In the genomic region with DNA sequence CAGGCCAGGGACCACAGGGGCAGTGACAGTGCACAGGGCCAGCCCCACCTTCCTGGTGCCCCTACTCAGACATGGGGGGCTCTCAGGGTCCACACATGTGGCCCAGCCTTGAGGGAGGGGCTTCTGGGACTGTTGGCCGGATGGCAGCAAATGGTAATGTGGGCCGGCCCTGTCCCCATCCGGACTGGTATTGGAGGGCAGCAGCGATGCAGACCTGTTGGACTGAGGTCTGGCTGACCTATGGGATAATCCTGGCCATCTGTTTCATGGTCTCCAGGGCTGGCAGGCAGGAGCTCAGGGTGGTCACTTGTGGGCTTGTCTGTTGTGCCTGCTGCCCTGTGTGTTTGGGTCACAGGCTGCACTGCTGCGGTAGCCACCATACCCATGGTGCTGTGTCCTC, we compare ENCODE assay signal across 1 cellular context.
TF ChIP-seq lines count a peak whose summit lies in the region.

No MANE protein-coding gene starts in this region.

TF ChIP-seq in GM23338, 12 proteins besides CTCF, POLR2A, EP300 and RAD21 (continued from another document):
- TF ChIP-seq ZNF331 (CRISPR knock-in tag; IDR thresholded peaks at IDR 0.05; ENCODE audit: low read depth) (no peak), NANOG (IDR thresholded peaks at IDR 0.05; ENCODE audit: borderline replicate concordance) (no peak), STAT1 (IDR thresholded peaks at IDR 0.05; ENCODE audit: unreplicated experiment) (no peak), CREB1 (CRISPR knock-in tag; IDR thresholded peaks at IDR 0.05; ENCODE audit: low read depth) (no peak), ZNF114 (CRISPR knock-in tag; IDR thresholded peaks at IDR 0.05) (no peak), EZH2 (IDR thresholded peaks at IDR 0.05; ENCODE audit: low read depth, unreplicated experiment) (no peak), POLR2AphosphoS5 (IDR thresholded peaks at IDR 0.05; ENCODE audit: low read depth) (no peak)
- TF ChIP-seq, protein P1, sequence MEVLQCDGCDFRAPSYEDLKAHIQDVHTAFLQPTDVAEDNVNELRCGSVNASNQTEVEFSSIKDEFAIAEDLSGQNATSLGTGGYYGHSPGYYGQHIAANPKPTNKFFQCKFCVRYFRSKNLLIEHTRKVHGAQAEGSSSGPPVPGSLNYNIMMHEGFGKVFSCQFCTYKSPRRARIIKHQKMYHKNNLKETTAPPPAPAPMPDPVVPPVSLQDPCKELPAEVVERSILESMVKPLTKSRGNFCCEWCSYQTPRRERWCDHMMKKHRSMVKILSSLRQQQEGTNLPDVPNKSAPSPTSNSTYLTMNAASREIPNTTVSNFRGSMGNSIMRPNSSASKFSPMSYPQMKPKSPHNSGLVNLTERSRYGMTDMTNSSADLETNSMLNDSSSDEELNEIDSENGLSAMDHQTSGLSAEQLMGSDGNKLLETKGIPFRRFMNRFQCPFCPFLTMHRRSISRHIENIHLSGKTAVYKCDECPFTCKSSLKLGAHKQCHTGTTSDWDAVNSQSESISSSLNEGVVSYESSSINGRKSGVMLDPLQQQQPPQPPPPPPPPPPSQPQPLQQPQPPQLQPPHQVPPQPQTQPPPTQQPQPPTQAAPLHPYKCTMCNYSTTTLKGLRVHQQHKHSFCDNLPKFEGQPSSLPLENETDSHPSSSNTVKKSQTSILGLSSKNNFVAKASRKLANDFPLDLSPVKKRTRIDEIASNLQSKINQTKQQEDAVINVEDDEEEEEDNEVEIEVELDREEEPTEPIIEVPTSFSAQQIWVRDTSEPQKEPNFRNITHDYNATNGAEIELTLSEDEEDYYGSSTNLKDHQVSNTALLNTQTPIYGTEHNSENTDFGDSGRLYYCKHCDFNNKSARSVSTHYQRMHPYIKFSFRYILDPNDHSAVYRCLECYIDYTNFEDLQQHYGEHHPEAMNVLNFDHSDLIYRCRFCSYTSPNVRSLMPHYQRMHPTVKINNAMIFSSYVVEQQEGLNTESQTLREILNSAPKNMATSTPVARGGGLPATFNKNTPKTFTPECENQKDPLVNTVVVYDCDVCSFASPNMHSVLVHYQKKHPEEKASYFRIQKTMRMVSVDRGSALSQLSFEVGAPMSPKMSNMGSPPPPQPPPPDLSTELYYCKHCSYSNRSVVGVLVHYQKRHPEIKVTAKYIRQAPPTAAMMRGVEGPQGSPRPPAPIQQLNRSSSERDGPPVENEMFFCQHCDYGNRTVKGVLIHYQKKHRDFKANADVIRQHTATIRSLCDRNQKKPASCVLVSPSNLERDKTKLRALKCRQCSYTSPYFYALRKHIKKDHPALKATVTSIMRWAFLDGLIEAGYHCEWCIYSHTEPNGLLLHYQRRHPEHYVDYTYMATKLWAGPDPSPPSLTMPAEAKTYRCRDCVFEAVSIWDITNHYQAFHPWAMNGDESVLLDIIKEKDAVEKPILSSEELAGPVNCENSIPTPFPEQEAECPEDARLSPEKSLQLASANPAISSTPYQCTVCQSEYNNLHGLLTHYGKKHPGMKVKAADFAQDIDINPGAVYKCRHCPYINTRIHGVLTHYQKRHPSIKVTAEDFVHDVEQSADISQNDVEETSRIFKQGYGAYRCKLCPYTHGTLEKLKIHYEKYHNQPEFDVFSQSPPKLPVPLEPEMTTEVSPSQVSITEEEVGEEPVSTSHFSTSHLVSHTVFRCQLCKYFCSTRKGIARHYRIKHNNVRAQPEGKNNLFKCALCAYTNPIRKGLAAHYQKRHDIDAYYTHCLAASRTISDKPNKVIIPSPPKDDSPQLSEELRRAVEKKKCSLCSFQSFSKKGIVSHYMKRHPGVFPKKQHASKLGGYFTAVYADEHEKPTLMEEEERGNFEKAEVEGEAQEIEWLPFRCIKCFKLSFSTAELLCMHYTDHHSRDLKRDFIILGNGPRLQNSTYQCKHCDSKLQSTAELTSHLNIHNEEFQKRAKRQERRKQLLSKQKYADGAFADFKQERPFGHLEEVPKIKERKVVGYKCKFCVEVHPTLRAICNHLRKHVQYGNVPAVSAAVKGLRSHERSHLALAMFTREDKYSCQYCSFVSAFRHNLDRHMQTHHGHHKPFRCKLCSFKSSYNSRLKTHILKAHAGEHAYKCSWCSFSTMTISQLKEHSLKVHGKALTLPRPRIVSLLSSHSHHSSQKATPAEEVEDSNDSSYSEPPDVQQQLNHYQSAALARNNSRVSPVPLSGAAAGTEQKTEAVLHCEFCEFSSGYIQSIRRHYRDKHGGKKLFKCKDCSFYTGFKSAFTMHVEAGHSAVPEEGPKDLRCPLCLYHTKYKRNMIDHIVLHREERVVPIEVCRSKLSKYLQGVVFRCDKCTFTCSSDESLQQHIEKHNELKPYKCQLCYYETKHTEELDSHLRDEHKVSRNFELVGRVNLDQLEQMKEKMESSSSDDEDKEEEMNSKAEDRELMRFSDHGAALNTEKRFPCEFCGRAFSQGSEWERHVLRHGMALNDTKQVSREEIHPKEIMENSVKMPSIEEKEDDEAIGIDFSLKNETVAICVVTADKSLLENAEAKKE (CRISPR knock-in tag; IDR thresholded peaks at IDR 0.05): no peak
- TF ChIP-seq, protein P2, sequence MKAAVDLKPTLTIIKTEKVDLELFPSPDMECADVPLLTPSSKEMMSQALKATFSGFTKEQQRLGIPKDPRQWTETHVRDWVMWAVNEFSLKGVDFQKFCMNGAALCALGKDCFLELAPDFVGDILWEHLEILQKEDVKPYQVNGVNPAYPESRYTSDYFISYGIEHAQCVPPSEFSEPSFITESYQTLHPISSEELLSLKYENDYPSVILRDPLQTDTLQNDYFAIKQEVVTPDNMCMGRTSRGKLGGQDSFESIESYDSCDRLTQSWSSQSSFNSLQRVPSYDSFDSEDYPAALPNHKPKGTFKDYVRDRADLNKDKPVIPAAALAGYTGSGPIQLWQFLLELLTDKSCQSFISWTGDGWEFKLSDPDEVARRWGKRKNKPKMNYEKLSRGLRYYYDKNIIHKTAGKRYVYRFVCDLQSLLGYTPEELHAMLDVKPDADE (IDR thresholded peaks at IDR 0.05): no peak
